In the genomic region with DNA sequence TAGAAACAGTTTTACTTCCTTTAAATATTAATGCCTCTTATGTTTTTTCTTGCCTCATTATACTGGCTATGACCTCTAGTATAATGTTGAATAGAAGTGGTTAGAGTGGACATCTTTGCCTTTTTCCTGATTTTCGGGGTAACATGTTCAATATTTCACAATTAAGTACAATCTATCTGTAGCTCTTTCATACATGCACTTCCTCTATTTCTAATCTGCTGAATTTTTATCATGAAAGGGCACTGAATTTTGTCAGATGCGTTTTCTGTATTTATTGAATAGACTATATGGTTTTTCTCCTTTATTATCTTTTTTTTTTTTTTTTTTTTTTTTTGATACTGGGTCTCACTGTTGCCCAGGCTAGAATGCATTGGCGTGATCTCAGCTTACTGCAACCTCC, we compare ENCODE assay signal across 17 cellular contexts. TPM values are rescaled to one million over a fixed set of nuclear protein-coding genes. Genes with fewer than 3 reads are reported as not detected.
DNase-seq lines count a peak whose midpoint lies in the region; TF ChIP-seq lines count a peak whose summit lies in the region.
"Had no signal": no experiment of that assay in that cellular context is flagged by ENCODE, and none has a peak within 500 bp of the region (broad histone marks: within the 10 kb centered on the region; RNA-seq: fewer than 3 reads in every experiment).

No MANE protein-coding gene starts in this region.

- H4K20me1 ChIP-seq in KMS-11 (ENCODE audit: insufficient read depth) (no peaks in the 10 kb centered on the region), OCI-LY3 (ENCODE audit: insufficient read depth, low read length) (peaks cover 41% of the 10 kb centered on the region)

- no peak for TF ChIP-seq EP300 in stomach (IDR thresholded peaks at IDR 0.05)
- TF ChIP-seq EP300 in transverse colon (IDR thresholded peaks at IDR 0.05; ENCODE audit: low read depth): no peak

- H2AFZ ChIP-seq in KMS-11 (ENCODE audit: low read depth) (no peak overlapping the region), OCI-LY3 (ENCODE audit: low read depth, low read length) (no peak overlapping the region)
- H2AFZ ChIP-seq: GM23248 had no signal

- CTCF ChIA-PET in activated naive CD4-positive, alpha-beta T cell treated with anti-CD3 and anti-CD28 coated beads, Interleukin-2, amount 10 ng/mL, durations not matched to agents 7 days and 5 days (lab: Charles Lee): no interaction called here

- H3K27me3 ChIP-seq in KMS-11 (ENCODE audit: insufficient read depth, low read depth) (no peaks in the 10 kb centered on the region), OCI-LY3 (ENCODE audit: low read depth, low read length) (no peaks in the 10 kb centered on the region), neutrophil (no peaks in the 10 kb centered on the region), stomach (no peaks in the 10 kb centered on the region), transverse colon (no peaks in the 10 kb centered on the region)

- H3K36me3 Mint-ChIP-seq in activated naive CD4-positive, alpha-beta T cell treated with anti-CD3 and anti-CD28 coated beads, Interleukin-2, amount 50 U/mL, for 24 hours: peaks cover 2% of the 10 kb centered on the region
- H3K36me3 Mint-ChIP-seq in activated naive CD4-positive, alpha-beta T cell treated with anti-CD3 and anti-CD28 coated beads, Interleukin-2, amount 10 ng/mL, durations not matched to agents 7 days and 5 days: peaks cover 9% of the 10 kb centered on the region
- H3K36me3 Mint-ChIP-seq: IgD-negative memory B cell had no signal

- no peak for TF ChIP-seq POLR2A in stomach (IDR thresholded peaks at IDR 0.05)
- no peak for TF ChIP-seq POLR2A in transverse colon (IDR thresholded peaks at IDR 0.05)

- no peak overlapping the region for H3K27ac ChIP-seq in KMS-11
- no peak overlapping the region for H3K27ac ChIP-seq in OCI-LY3 (ENCODE audit: low read length)
- peak overlapping the region; percentile 55 for H3K27ac ChIP-seq in neutrophil
- H3K27ac ChIP-seq in stomach: no peak overlapping the region
- H3K27ac ChIP-seq in transverse colon: no peak overlapping the region
- H3K27ac ChIP-seq: C4-2B, GM23248 had no signal

- no peaks in the 10 kb centered on the region for H3K27me3 Mint-ChIP-seq in activated naive CD4-positive, alpha-beta T cell treated with anti-CD3 and anti-CD28 coated beads, Interleukin-2, amount 50 U/mL, for 24 hours
- H3K27me3 Mint-ChIP-seq in activated naive CD4-positive, alpha-beta T cell treated with anti-CD3 and anti-CD28 coated beads, Interleukin-2, amount 10 ng/mL, durations not matched to agents 7 days and 5 days: no peaks in the 10 kb centered on the region
- H3K27me3 Mint-ChIP-seq: CD4-positive, alpha-beta memory T cell had no signal

- 67 to 91% (median 76%) methylated on average over 2 to 3 of the region's 3 CpGs for WGBS in stomach, 5 donors
- WGBS in transverse colon (ENCODE audit: low coverage in 1 of 2), 2 donors: 75 to 78% methylated on average over 1 to 3 of the region's 3 CpGs

- in situ Hi-C loops in GM13976 (cut with MboI; ENCODE audit: low sequenced_read_pairs, unreplicated experiment) (no loop called here), transverse colon (cut with MboI; ENCODE audit: low pct_ligation_motif_present in 1 of 4, low pct_unique_long_range_greater_than_20kb in 1 of 4, low sequenced_read_pairs in 3 of 4) (no loop called here)

- no peak overlapping the region for H3K4me3 ChIP-seq in KMS-11 (IDR thresholded peaks at IDR 0.05; ENCODE audit: insufficient read depth, low read depth, low read length)
- H3K4me3 ChIP-seq in OCI-LY3 (ENCODE audit: low read length): no peak overlapping the region
- H3K4me3 ChIP-seq in neutrophil (ENCODE audit: low read depth in 1 of 2, low read length in 1 of 2): no peak overlapping the region
- no peak overlapping the region for H3K4me3 ChIP-seq in stomach
- H3K4me3 ChIP-seq in transverse colon: no peak overlapping the region
- H3K4me3 ChIP-seq: GM23248, HAP-1 had no signal

- peaks cover 58% of the 10 kb centered on the region for H3K4me1 Mint-ChIP-seq in activated naive CD4-positive, alpha-beta T cell treated with anti-CD3 and anti-CD28 coated beads, Interleukin-2, amount 50 U/mL, for 24 hours
- peaks cover 20% of the 10 kb centered on the region for H3K4me1 Mint-ChIP-seq in activated naive CD4-positive, alpha-beta T cell treated with anti-CD3 and anti-CD28 coated beads, Interleukin-2, amount 10 ng/mL, durations not matched to agents 7 days and 5 days

- 0 out of 2 replicates have a peak overlapping the region, but pooled peaks have one; percentile 42 for H3K4me2 ChIP-seq in KMS-11
- peak overlapping the region; percentile 44; the same call in 1 of the 2 replicates for H3K4me2 ChIP-seq in OCI-LY3 (ENCODE audit: low read length)

- H3K27ac Mint-ChIP-seq in activated naive CD4-positive, alpha-beta T cell treated with anti-CD3 and anti-CD28 coated beads, Interleukin-2, amount 50 U/mL, for 24 hours: peak overlapping the region; percentile 41
- H3K27ac Mint-ChIP-seq in activated naive CD4-positive, alpha-beta T cell treated with anti-CD3 and anti-CD28 coated beads, Interleukin-2, amount 10 ng/mL, durations not matched to agents 7 days and 5 days: no peak overlapping the region

- H3K4me1 ChIP-seq in KMS-11 (ENCODE audit: low read depth, poor library complexity, severe bottlenecking): peaks cover 29% of the 10 kb centered on the region
- peaks cover 22% of the 10 kb centered on the region for H3K4me1 ChIP-seq in OCI-LY3 (ENCODE audit: low read length)
- H3K4me1 ChIP-seq in neutrophil (ENCODE audit: control insufficient read depth in 1 of 2, insufficient read depth in 1 of 2, low read depth in 1 of 2, low read length in 1 of 2): peaks cover 18 to 30% of the 10 kb centered on the region in 2 experiments
- H3K4me1 ChIP-seq in stomach: peaks cover 0 to 54% (median 18%) of the 10 kb centered on the region in 4 donors
- H3K4me1 ChIP-seq in transverse colon: peaks cover 0 to 12% (median 4%) of the 10 kb centered on the region in 4 donors
- H3K4me1 ChIP-seq: HAP-1 had no signal

- peaks cover 60% of the 10 kb centered on the region; the same call in 1 of the 2 replicates for H3K79me2 ChIP-seq in KMS-11 (ENCODE audit: insufficient read depth, low read depth)
- H3K79me2 ChIP-seq in OCI-LY3 (ENCODE audit: low read length): peaks cover 79% of the 10 kb centered on the region

- no peaks in the 10 kb centered on the region for H3K9me3 ChIP-seq in OCI-LY3 (ENCODE audit: insufficient read depth, low read length)
- H3K9me3 ChIP-seq in neutrophil: no peaks in the 10 kb centered on the region
- H3K9me3 ChIP-seq in stomach: no peaks in the 10 kb centered on the region
- H3K9me3 ChIP-seq in transverse colon: no peaks in the 10 kb centered on the region
- H3K9me3 ChIP-seq: HAP-1 had no signal

- H3K36me3 ChIP-seq in KMS-11 (ENCODE audit: insufficient read depth): no peaks in the 10 kb centered on the region
- H3K36me3 ChIP-seq in OCI-LY3 (replicated peaks; ENCODE audit: low read depth, low read length): peaks cover 3% of the 10 kb centered on the region
- no peaks in the 10 kb centered on the region for H3K36me3 ChIP-seq in neutrophil
- no peaks in the 10 kb centered on the region for H3K36me3 ChIP-seq in stomach
- H3K36me3 ChIP-seq in transverse colon: no peaks in the 10 kb centered on the region

- H3K9me3 Mint-ChIP-seq in activated naive CD4-positive, alpha-beta T cell treated with anti-CD3 and anti-CD28 coated beads, Interleukin-2, amount 50 U/mL, for 24 hours: no peaks in the 10 kb centered on the region
- no peaks in the 10 kb centered on the region for H3K9me3 Mint-ChIP-seq in activated naive CD4-positive, alpha-beta T cell treated with anti-CD3 and anti-CD28 coated beads, Interleukin-2, amount 10 ng/mL, durations not matched to agents 7 days and 5 days
- H3K9me3 Mint-ChIP-seq: CD4-positive, alpha-beta memory T cell; IgD-negative memory B cell had no signal

- no peak overlapping the region for H3K4me3 Mint-ChIP-seq in activated naive CD4-positive, alpha-beta T cell treated with anti-CD3 and anti-CD28 coated beads, Interleukin-2, amount 50 U/mL, for 24 hours
- no peak overlapping the region for H3K4me3 Mint-ChIP-seq in activated naive CD4-positive, alpha-beta T cell treated with anti-CD3 and anti-CD28 coated beads, Interleukin-2, amount 10 ng/mL, durations not matched to agents 7 days and 5 days
- H3K4me3 Mint-ChIP-seq: IgD-negative memory B cell had no signal

- DNase-seq in activated naive CD4-positive, alpha-beta T cell treated with anti-CD3 and anti-CD28 coated beads, Interleukin-2, amount 10 ng/mL, durations not matched to agents 7 days and 5 days: no peak
- DNase-seq in GM13976 (ENCODE audit: low spot score) (no peak), stomach (no peak), transverse colon (no peak)
- DNase-seq: ACHN; CD4-positive, alpha-beta memory T cell; DMS153; DMS79; GDM1; GM23248 had no signal

- no peak overlapping the region for H3K9ac ChIP-seq in KMS-11
- H3K9ac ChIP-seq in OCI-LY3 (ENCODE audit: low read length): no peak overlapping the region
- H3K9ac ChIP-seq: GM23248 had no signal

- no peak for TF ChIP-seq CTCF in KMS-11 (conservative IDR thresholded peaks at IDR 0.05; ENCODE audit: low read depth, low read length)
- TF ChIP-seq CTCF in OCI-LY3 (IDR thresholded peaks at IDR 0.05; ENCODE audit: low read depth, low read length): no peak
- no peak for TF ChIP-seq CTCF in neutrophil (IDR thresholded peaks at IDR 0.05)
- TF ChIP-seq CTCF in GM13976 (IDR thresholded peaks at IDR 0.05; ENCODE audit: borderline replicate concordance, control extremely low read depth, extremely low read depth, insufficient read depth, missing control alignments): no peak
- no peak for TF ChIP-seq CTCF in stomach (IDR thresholded peaks at IDR 0.05)
- TF ChIP-seq CTCF in transverse colon (IDR thresholded peaks at IDR 0.05): no peak

- intact Hi-C loops in stomach (cut with DNase I; ENCODE audit: low total_unique reads): no loop called here
- intact Hi-C loops in transverse colon (cut with DNase I; ENCODE audit: low total_unique reads): no loop called here

RNA-seq across cellular contexts. Expression of a gene that starts 29.0 kb away (rescaled TPM):
- total RNA-seq in stomach: 10 to 100 TPM; 14.5 to 47.9 (median 23.5) TPM
- 10 to 100 TPM; 10.7 to 14.7 (median 11.0) TPM for polyA plus RNA-seq in stomach
- total RNA-seq in transverse colon: 10 to 100 TPM; 22.1 to 53.1 (median 37.8) TPM

RNA-seq across cellular contexts. Expression of a gene that starts 48.9 kb away (rescaled TPM):
- total RNA-seq in stomach (100 to 1,000 TPM in 2 of 5 donors, 10 to 100 TPM in 3; 25.5 to 211 (median 75.2) TPM), transverse colon (100 to 1,000 TPM in 2 of 4 donors, 10 to 100 TPM in 2; 64.1 to 155 (median 107) TPM)
- polyA plus RNA-seq in stomach: 10 to 100 TPM; 52.1 to 73.9 (median 59.1) TPM
